8 cellular contexts compared by ENCODE assay signal in the genomic region with DNA sequence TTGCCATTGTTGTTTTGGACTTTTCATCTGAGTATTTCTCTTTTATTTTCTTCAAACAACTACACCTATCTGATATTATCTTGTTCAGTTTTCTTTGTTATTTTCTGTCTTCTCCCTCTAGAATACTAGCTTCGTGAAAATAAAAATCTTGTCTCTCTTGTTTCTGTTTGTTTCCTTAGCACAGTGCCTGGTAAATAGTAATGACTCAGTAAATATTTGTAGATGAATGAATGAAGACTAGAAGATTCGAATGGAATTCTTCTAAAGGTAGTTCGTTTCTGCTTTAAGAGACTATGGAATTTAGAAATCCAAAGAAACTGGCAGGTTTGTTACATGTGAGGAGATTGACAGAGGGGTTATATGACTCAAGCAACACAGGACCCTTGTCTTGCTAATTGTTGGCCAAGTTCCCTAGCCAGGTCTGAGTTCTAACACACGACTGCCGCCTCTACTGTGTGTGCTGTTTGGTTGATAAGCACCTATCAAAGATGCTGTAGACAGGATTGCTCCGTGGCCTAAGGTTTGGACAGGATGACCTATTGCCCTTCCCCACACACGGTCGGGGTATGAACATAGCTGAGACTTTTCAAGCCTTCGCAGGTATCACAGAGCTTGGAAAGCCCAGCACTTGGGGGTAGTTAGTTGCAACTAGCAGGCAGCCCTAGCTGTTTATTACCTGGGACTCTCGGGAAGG. TPM values are rescaled to one million over a fixed set of nuclear protein-coding genes. Genes with fewer than 3 reads are reported as not detected.
DNase-seq lines count a peak whose midpoint lies in the region; ATAC-seq and TF ChIP-seq lines count a peak whose summit lies in the region.

No MANE protein-coding gene starts in this region.

- intact Hi-C loops in CD4-positive, alpha-beta T cell (cut with DNase I, micrococcal nuclease), result loop anchor here (5.0 to 10.0 kb wide), 4 partner anchors 48 to 1412 kb away; a partner anchor contains a TSS
- intact Hi-C loops in breast epithelium (cut with DNase I; ENCODE audit: low total_unique reads), result loop anchor here (10.0 kb wide), 1 partner anchor 82 kb away; a partner anchor contains a TSS
- intact Hi-C loops in lower lobe of right lung (cut with DNase I), result no loop called here

- H3K36me3 Mint-ChIP-seq in CD4-positive, alpha-beta T cell (ENCODE audit: low read depth), result peaks cover 19% of the 10 kb centered on the region
- H3K36me3 Mint-ChIP-seq in IgD-negative memory B cell, result peaks cover 7% of the 10 kb centered on the region

- peak overlapping the region; percentile 58 to 88 (median 81) for H3K4me3 ChIP-seq in breast epithelium
- H3K4me3 ChIP-seq in lower lobe of right lung, result peak overlapping the region; percentile 83
- H3K4me3 ChIP-seq in upper lobe of left lung, result peak overlapping the region; percentile 71 to 93 (median 76)

- H3K4me1 Mint-ChIP-seq in CD4-positive, alpha-beta T cell (ENCODE audit: low read depth), result peaks cover 50% of the 10 kb centered on the region
- peaks cover 29 to 35% (median 31%) of the 10 kb centered on the region in 3 donors for H3K4me1 Mint-ChIP-seq in IgD-negative memory B cell

- peak in 1 of 10 experiments; percentile 1 for DNase-seq in CD4-positive, alpha-beta T cell
- DNase-seq in breast epithelium (ENCODE audit: low spot score in 2 of 2) (no peak), lower lobe of right lung (no peak), upper lobe of left lung (peak in 1 of 2 donors; percentile 24), COLO829 (ENCODE audit: low spot score) (no peak), NCI-H146 (lab: John Stamatoyannopoulos, UW) (no peak)

- H3K27ac Mint-ChIP-seq in CD4-positive, alpha-beta T cell, result peak overlapping the region; percentile 85
- peak overlapping the region; percentile 80 to 88 (median 86) for H3K27ac Mint-ChIP-seq in IgD-negative memory B cell

- H3K4me3 Mint-ChIP-seq in CD4-positive, alpha-beta T cell, result peak overlapping the region; percentile 96
- H3K4me3 Mint-ChIP-seq in IgD-negative memory B cell, result peak overlapping the region; percentile 93 to 98 (median 95)

- no peak for TF ChIP-seq CTCF in CD4-positive, alpha-beta T cell (IDR thresholded peaks at IDR 0.05)
- TF ChIP-seq CTCF in breast epithelium (IDR thresholded peaks at IDR 0.05) (no peak), lower lobe of right lung (IDR thresholded peaks at IDR 0.05) (no peak), upper lobe of left lung (IDR thresholded peaks at IDR 0.05) (no peak)

- WGBS in upper lobe of left lung, 2 donors, result 28% methylated on average over 10 of the region's 10 CpGs

- H3K4me1 ChIP-seq in breast epithelium (peaks cover 0 to 4% of the 10 kb centered on the region in 2 donors), lower lobe of right lung (peaks cover 40% of the 10 kb centered on the region), upper lobe of left lung (peaks cover 14 to 37% (median 34%) of the 10 kb centered on the region in 4 donors)

- H3K27ac ChIP-seq in CD4-positive, alpha-beta T cell (ENCODE audit: low read depth, low read length), result no peak overlapping the region
- peak overlapping the region; percentile 88 to 97 for H3K27ac ChIP-seq in breast epithelium
- peak overlapping the region; percentile 83 for H3K27ac ChIP-seq in lower lobe of right lung
- peak overlapping the region; percentile 83 to 94 (median 93) for H3K27ac ChIP-seq in upper lobe of left lung

- no peaks in the 10 kb centered on the region for H3K27me3 Mint-ChIP-seq in CD4-positive, alpha-beta T cell
- peaks cover 1% of the 10 kb centered on the region for H3K27me3 Mint-ChIP-seq in IgD-negative memory B cell

- TF ChIP-seq EP300 in upper lobe of left lung (IDR thresholded peaks at IDR 0.05), result no peak

- ATAC-seq in CD4-positive, alpha-beta T cell (ENCODE audit: poor library complexity), result peak; percentile 3
- peak; percentile 16 for ATAC-seq in GM19438 (IDR thresholded peaks at IDR 0.05; ENCODE audit: low read depth, unreplicated experiment)
- ATAC-seq in lower lobe of right lung, result peak; percentile 11 to 54
- peak; percentile 1 to 8 for ATAC-seq in upper lobe of left lung (ENCODE audit: low FRiP score in 2 of 2)

- no peaks in the 10 kb centered on the region for H3K9me3 ChIP-seq in CD4-positive, alpha-beta T cell (ENCODE audit: control insufficient read depth, low read length)
- H3K9me3 ChIP-seq in breast epithelium (no peaks in the 10 kb centered on the region), lower lobe of right lung (no peaks in the 10 kb centered on the region), upper lobe of left lung (no peaks in the 10 kb centered on the region)

- H3K27me3 ChIP-seq in CD4-positive, alpha-beta T cell (ENCODE audit: control insufficient read depth, insufficient read depth, low read length), result no peaks in the 10 kb centered on the region
- no peaks in the 10 kb centered on the region for H3K27me3 ChIP-seq in breast epithelium
- no peaks in the 10 kb centered on the region for H3K27me3 ChIP-seq in lower lobe of right lung (ENCODE audit: low read depth)
- H3K27me3 ChIP-seq in upper lobe of left lung, result no peaks in the 10 kb centered on the region

- CTCF ChIA-PET in CD4-positive, alpha-beta T cell (lab: Charles Lee), result interaction anchor here (0.6 kb wide), 1 partner anchor 707 kb away, joined by 3 read pairs; no protein-coding TSS in a partner anchor

- TF ChIP-seq POLR2A in breast epithelium (IDR thresholded peaks at IDR 0.05) (no peak), upper lobe of left lung (IDR thresholded peaks at IDR 0.05) (no peak)

- POLR2A ChIA-PET in CD4-positive, alpha-beta T cell (lab: Charles Lee), result interaction anchor here (0.5 to 1.3 kb wide), 2 partner anchors 358 to 1337 kb away, joined by 3 read pairs; no protein-coding TSS in a partner anchor

- H3K9me3 Mint-ChIP-seq in CD4-positive, alpha-beta T cell, result no peaks in the 10 kb centered on the region
- H3K9me3 Mint-ChIP-seq in IgD-negative memory B cell, result no peaks in the 10 kb centered on the region

- H3K36me3 ChIP-seq in breast epithelium, result no peaks in the 10 kb centered on the region
- H3K36me3 ChIP-seq in lower lobe of right lung, result no peaks in the 10 kb centered on the region
- no peaks in the 10 kb centered on the region for H3K36me3 ChIP-seq in upper lobe of left lung

RNA-seq across cellular contexts. Expression of a gene that starts 0.8 kb away (rescaled TPM):
- total RNA-seq in CD4-positive, alpha-beta T cell, result 10 to 100 TPM; 14.1 to 15.6 TPM
- 8.9 TPM for polyA plus RNA-seq in IgD-negative memory B cell
- total RNA-seq in breast epithelium (10 to 100 TPM; 38.3 to 46.8 (median 43.2) TPM), lower lobe of right lung (22.3 TPM), upper lobe of left lung (10 to 100 TPM; 12.6 to 33.5 (median 19.1) TPM)
